20 cellular contexts compared by ENCODE assay signal in the genomic region with DNA sequence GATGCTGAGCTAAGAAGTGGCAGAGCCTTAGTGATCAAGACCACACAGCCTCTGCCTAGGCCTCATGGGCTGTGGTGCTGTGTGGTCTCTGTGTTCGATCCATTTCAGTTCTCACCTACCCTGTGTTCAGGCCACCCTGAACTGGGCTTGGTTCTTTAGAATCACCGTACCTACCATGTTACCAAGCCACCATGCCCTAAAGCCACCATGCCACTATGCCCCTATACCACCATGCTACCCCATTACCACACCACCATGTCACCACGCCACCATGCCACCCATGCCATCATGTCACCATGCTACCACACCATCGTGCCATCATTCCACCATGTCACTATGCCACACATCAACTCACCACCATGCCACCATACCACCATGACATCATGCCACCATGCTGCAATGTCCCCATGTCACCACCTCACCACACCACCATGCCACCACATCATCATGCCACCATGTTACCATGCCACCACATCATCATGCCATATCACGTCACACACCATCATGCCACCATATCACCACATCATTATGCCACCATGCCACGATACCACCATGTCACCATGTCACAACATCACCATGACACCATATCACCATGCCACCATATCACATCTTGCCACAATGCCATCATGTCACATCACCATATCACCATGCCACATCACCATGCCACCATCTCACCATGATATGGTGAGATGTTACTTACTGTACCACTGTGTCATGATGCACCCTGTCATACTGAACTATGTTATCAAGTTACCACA.
A peak's percentile ranks its signal among the peaks of the same experiment; 100 is the strongest.
DNase-seq lines count a peak whose midpoint lies in the region; ATAC-seq and TF ChIP-seq lines count a peak whose summit lies in the region.
"Had no signal": no experiment of that assay in that cellular context is flagged by ENCODE, and none has a peak within 500 bp of the region (broad histone marks: within the 10 kb centered on the region; RNA-seq: fewer than 3 reads in every experiment).

No MANE protein-coding gene starts in this region.

- RAD21 ChIA-PET in HCT116 (lab: Charles Lee; ENCODE audit: low non-redundant PET in 1 of 2, low total read pairs in 2 of 2, uncharacterized antibody in 2 of 2, unreplicated experiment in 2 of 2) = no interaction called here

- POLR2A ChIA-PET in HCT116 (lab: Charles Lee) = no interaction called here

- H3K4me1 ChIP-seq in HCT116 (ENCODE audit: control insufficient read depth in 1 of 2, insufficient read depth in 2 of 2, low read length in 2 of 2) (peaks cover 11 to 35% of the 10 kb centered on the region in 2 experiments; a peak in 3 of 4 replicates), RWPE2 (ENCODE audit: insufficient read depth, poor library complexity, severe bottlenecking) (peaks cover 45% of the 10 kb centered on the region)
- H3K4me1 ChIP-seq: BLaER1 had no signal

- H3K27ac Mint-ChIP-seq in stimulated activated effector memory CD8-positive, alpha-beta T cell treated with anti-CD3 and anti-CD28 coated beads, Interleukin-12 subunit alpha, Interleukin-12 subunit beta, amount 100 ng/mL, for 72 hours = no peak overlapping the region
- H3K27ac Mint-ChIP-seq: CD8-positive, alpha-beta T cell had no signal

- no peaks in the 10 kb centered on the region; a peak in 1 of 4 replicates for H3K36me3 ChIP-seq in HCT116 (ENCODE audit: control insufficient read depth in 1 of 2, insufficient read depth in 2 of 2, low read length in 2 of 2)
- H3K36me3 ChIP-seq in RWPE2 (ENCODE audit: low read depth) = no peaks in the 10 kb centered on the region
- H3K36me3 ChIP-seq: BLaER1 had no signal

- H3K9me3 ChIP-seq in HCT116 (ENCODE audit: control insufficient read depth in 1 of 2, insufficient read depth in 1 of 2, low read depth in 1 of 2, low read length in 2 of 2) = no peaks in the 10 kb centered on the region
- H3K9me3 ChIP-seq in RWPE2 (ENCODE audit: severe bottlenecking) = no peaks in the 10 kb centered on the region
- H3K9me3 ChIP-seq: BLaER1, SK-N-SH had no signal

- H3K9me3 Mint-ChIP-seq in stimulated activated effector memory CD8-positive, alpha-beta T cell treated with anti-CD3 and anti-CD28 coated beads, Interleukin-12 subunit alpha, Interleukin-12 subunit beta, amount 100 ng/mL, for 72 hours = no peaks in the 10 kb centered on the region
- H3K9me3 Mint-ChIP-seq: CD8-positive, alpha-beta T cell had no signal

- H3K4me3 ChIP-seq in HCT116 (replicated peaks in 1 of 2; ENCODE audit: low read depth in 1 of 2, low read length in 2 of 2) (no peak overlapping the region), RWPE2 (ENCODE audit: severe bottlenecking) (no peak overlapping the region)
- H3K4me3 ChIP-seq: BLaER1 had no signal

- H3K27me3 ChIP-seq in HCT116 (ENCODE audit: insufficient read depth, low read length) (no peaks in the 10 kb centered on the region), RWPE2 (ENCODE audit: insufficient read depth, poor library complexity, severe bottlenecking) (no peaks in the 10 kb centered on the region)
- H3K27me3 ChIP-seq: BLaER1 had no signal

- no peak overlapping the region for H2AFZ ChIP-seq in HCT116 (ENCODE audit: low read depth, low read length, poor library complexity, severe bottlenecking)

- no peaks in the 10 kb centered on the region for H3K79me2 ChIP-seq in HCT116 (ENCODE audit: insufficient read depth, low read length)

- no peak overlapping the region for H3K9ac ChIP-seq in HCT116 (ENCODE audit: low read length)
- H3K9ac ChIP-seq: BLaER1, SK-N-SH had no signal

- no peak for TF ChIP-seq CTCF in HCT116 (IDR thresholded peaks at IDR 0.05 in 2 of 3, conservative IDR thresholded peaks at IDR 0.05 in 1 of 3; ENCODE audit: borderline replicate concordance in 1 of 3, insufficient read depth in 1 of 3, low read depth in 2 of 3, low read length in 2 of 3)
- no peak for TF ChIP-seq CTCF in RWPE2 (IDR thresholded peaks at IDR 0.05; ENCODE audit: poor library complexity, severe bottlenecking)

- DNase-seq in HCT116 (ENCODE audit: low read depth, low spot score) = no peak
- no peak for DNase-seq in RWPE2 (ENCODE audit: low spot score)
- no peak for DNase-seq in epithelial cell of prostate (ENCODE audit: low read depth, low spot score)
- no peak for DNase-seq in stimulated activated effector memory CD8-positive, alpha-beta T cell treated with anti-CD3 and anti-CD28 coated beads, Interleukin-12 subunit alpha, Interleukin-12 subunit beta, amount 100 ng/mL, for 72 hours (ENCODE audit: low spot score in 2 of 2)
- no peak for DNase-seq in HuH-7 (ENCODE audit: low spot score)
- DNase-seq in amniotic stem cell (lab: John Stamatoyannopoulos, UW) = no peak
- DNase-seq: Calu3; CD8-positive, alpha-beta T cell; GF-D8; H7; KBM-7; NCI-H1105 treated with DMSO at 0.1 percent for 48 hours; NCI-H1694 treated with DMSO at 0.1 percent for 48 hours; NCI-H510A; NCI-H748 treated with DMSO at 0.1 percent for 48 hours; NK-92 treated with Interleukin-12 subunit alpha and Interleukin-12 subunit beta, amount 100 ng/mL, for 24 hours; SHP77 treated with DMSO at 0.1 percent for 48 hours; SK-N-SH had no signal

- no peak overlapping the region for H3K27ac ChIP-seq in HCT116 (ENCODE audit: low read depth, low read length)
- peak overlapping the region; percentile 92 for H3K27ac ChIP-seq in RWPE2 (ENCODE audit: poor library complexity, severe bottlenecking)
- peak overlapping the region; percentile 84 for H3K27ac ChIP-seq in epithelial cell of prostate
- H3K27ac ChIP-seq: BLaER1 had no signal

- ATAC-seq in HCT116 (no peak), RWPE2 (ENCODE audit: low read depth) (no peak), HG03432 (IDR thresholded peaks at IDR 0.05; ENCODE audit: unreplicated experiment) (no peak)
- ATAC-seq in stimulated activated effector memory CD8-positive, alpha-beta T cell treated with anti-CD3 and anti-CD28 coated beads, Interleukin-12 subunit alpha, Interleukin-12 subunit beta, amount 100 ng/mL, for 72 hours = peak; percentile 44
- ATAC-seq: CD8-positive, alpha-beta T cell had no signal

- CTCF ChIA-PET in HCT116 (lab: Charles Lee) = no interaction called here

- peaks cover 4% of the 10 kb centered on the region for H3K36me3 Mint-ChIP-seq in stimulated activated effector memory CD8-positive, alpha-beta T cell treated with anti-CD3 and anti-CD28 coated beads, Interleukin-12 subunit alpha, Interleukin-12 subunit beta, amount 100 ng/mL, for 72 hours
- H3K36me3 Mint-ChIP-seq: CD8-positive, alpha-beta T cell had no signal

- TF ChIP-seq POLR2A in HCT116 (IDR thresholded peaks at IDR 0.05; ENCODE audit: borderline replicate concordance, extremely low read depth, insufficient read depth, insufficient read length) = no peak

- intact Hi-C loops in HCT116 (cut with micrococcal nuclease) = no loop called here

- no peak overlapping the region for H3K4me3 Mint-ChIP-seq in stimulated activated effector memory CD8-positive, alpha-beta T cell treated with anti-CD3 and anti-CD28 coated beads, Interleukin-12 subunit alpha, Interleukin-12 subunit beta, amount 100 ng/mL, for 72 hours
- H3K4me3 Mint-ChIP-seq: CD8-positive, alpha-beta T cell had no signal

- no peak overlapping the region for H3K4me2 ChIP-seq in HCT116 (ENCODE audit: low read length)
- H3K4me2 ChIP-seq: BLaER1, SK-N-SH had no signal

- peaks cover 1% of the 10 kb centered on the region for H3K4me1 Mint-ChIP-seq in stimulated activated effector memory CD8-positive, alpha-beta T cell treated with anti-CD3 and anti-CD28 coated beads, Interleukin-12 subunit alpha, Interleukin-12 subunit beta, amount 100 ng/mL, for 72 hours

- no TSS peak for BruUV-seq in HCT116 (replicated peaks; lab: Mats Ljungman, UMichigan)

- no peaks in the 10 kb centered on the region for H4K20me1 ChIP-seq in HCT116 (ENCODE audit: insufficient read depth)
- H4K20me1 ChIP-seq: BLaER1 had no signal

- no peak for TF ChIP-seq RAD21 in HCT116 (IDR thresholded peaks at IDR 0.05; ENCODE audit: low read depth)

- H3K9me2 ChIP-seq in HCT116 (ENCODE audit: insufficient read depth) = no peaks in the 10 kb centered on the region
- H3K9me2 ChIP-seq: SK-N-SH had no signal

TF ChIP-seq in HCT116, 20 proteins besides CTCF, POLR2A, EP300 and RAD21:
- TF ChIP-seq TCF7L2 (IDR thresholded peaks at IDR 0.05; ENCODE audit: borderline replicate concordance, extremely low read depth, insufficient read depth, insufficient read length) (no peak), CBX3 (IDR thresholded peaks at IDR 0.05; ENCODE audit: low read depth) (0 out of 2 replicates have a peak, but pooled peaks have one; percentile 34)
